In genomic region chr9:13446261-13446660, GRCh38 we compare ENCODE assay signal across 32 cellular contexts.
DNase-seq lines count a peak whose midpoint lies in the region; ATAC-seq, FAIRE-seq and TF ChIP-seq lines count a peak whose summit lies in the region.
"Had no signal": no experiment of that assay in that cellular context is flagged by ENCODE, and none has a peak within 500 bp of the region (broad histone marks: within the 10 kb centered on the region; RNA-seq: fewer than 3 reads in every experiment).

No MANE protein-coding gene starts in this region.

- TF ChIP-seq CTCF in heart left ventricle (IDR thresholded peaks at IDR 0.05), result no peak
- TF ChIP-seq CTCF in endothelial cell of umbilical vein (IDR thresholded peaks at IDR 0.05; ENCODE audit: extremely low read depth in 1 of 2, insufficient read depth in 1 of 2, low read depth in 1 of 2, low read length in 2 of 2), result no peak
- TF ChIP-seq CTCF in mesothelial cell of epicardium (IDR thresholded peaks at IDR 0.05; ENCODE audit: unreplicated experiment), result no peak
- no peak for TF ChIP-seq CTCF in tibial artery (IDR thresholded peaks at IDR 0.05)

- DNase-seq in heart left ventricle (no peak), cardiac septum (ENCODE audit: low spot score) (no peak), endothelial cell of umbilical vein (ENCODE audit: low read depth, low spot score) (peak; percentile 22), mesothelial cell of epicardium (ENCODE audit: low spot score in 2 of 2, unreplicated experiment in 2 of 2) (no peak), tibial artery (no peak), SW 1271 (lab: John Stamatoyannopoulos, UW) (no peak)
- no peak for DNase-seq in activated naive CD8-positive, alpha-beta T cell treated with anti-CD3 and anti-CD28 coated beads for 36 hours
- DNase-seq: activated CD4-positive, alpha-beta T cell treated with anti-CD3 and anti-CD28 coated beads, Interleukin-2, amount 50 U/mL, for 48 hours; activated CD4-positive, CD25-positive, alpha-beta regulatory T cell; activated naive CD4-positive, alpha-beta T cell treated with anti-CD3 and anti-CD28 coated beads for 36 hours; adrenal gland; brain microvascular endothelial cell; CD4-positive, alpha-beta T cell; effector memory CD4-positive, alpha-beta T cell; erythroblast; head of caudate nucleus; kidney; lower lobe of right lung; NCI-H2029 treated with DMSO at 0.1 percent for 48 hours; NCI-H2227 treated with DMSO at 0.1 percent for 48 hours; ovary; retina; RPMI8226; stimulated activated CD4-positive, alpha-beta T cell treated with anti-CD3 and anti-CD28 coated beads, Interleukin-2, amount 100 ng/mL, for 24 hours; stimulated activated CD8-positive, alpha-beta memory T cell treated with anti-CD3 and anti-CD28 coated beads, Interleukin-4, amount 100 ng/mL, for 48 hours; thyroid gland had no signal

- H3K4me3 Mint-ChIP-seq in mesothelial cell of epicardium, result no peak overlapping the region
- no peak overlapping the region for H3K4me3 Mint-ChIP-seq in activated naive CD8-positive, alpha-beta T cell treated with anti-CD3 and anti-CD28 coated beads for 36 hours
- H3K4me3 Mint-ChIP-seq: activated naive CD4-positive, alpha-beta T cell treated with anti-CD3 and anti-CD28 coated beads for 36 hours; CD4-positive, alpha-beta T cell; neural crest cell; stimulated activated naive CD8-positive, alpha-beta T cell treated with anti-CD3 and anti-CD28 coated beads, Interleukin-15, Interleukin-2, amounts not matched to agents 100 ng/mL and 50 ng/mL, for 24 hours; T-helper 1 cell treated with Interleukin-12 subunit alpha and Interleukin-12 subunit beta and Interleukin-4 antibody, amounts not matched to agents 30 μg/mL and 1 μg/mL, for 36 hours had no signal

- intact Hi-C loops in heart left ventricle (cut with DNase I), result loop anchor here (5.0 to 10.0 kb wide), 11 partner anchors 131 to 906 kb away; no protein-coding TSS in a partner anchor
- intact Hi-C loops in cardiac septum (cut with DNase I), result loop anchor here (5.0 to 10.0 kb wide), 6 partner anchors 76 to 589 kb away; no protein-coding TSS in a partner anchor
- intact Hi-C loops in endothelial cell of umbilical vein (cut with micrococcal nuclease), result loop anchor here (2.0 to 5.0 kb wide), 4 partner anchors 76 to 907 kb away; no protein-coding TSS in a partner anchor
- intact Hi-C loops in tibial artery (cut with DNase I; ENCODE audit: low total_unique reads), result loop anchor here (10.0 kb wide), 2 partner anchors 649 to 879 kb away; no protein-coding TSS in a partner anchor

- peak overlapping the region; percentile 63 for H2AFZ ChIP-seq in endothelial cell of umbilical vein (ENCODE audit: low read depth, low read length)

- H3K4me3 ChIP-seq in heart left ventricle, result peak overlapping the region in 9 of 12 donors; percentile 15 to 45 (median 32)
- no peak overlapping the region for H3K4me3 ChIP-seq in endothelial cell of umbilical vein (replicated peaks in 1 of 3; ENCODE audit: insufficient read depth in 1 of 3, low read depth in 1 of 3, low read length in 3 of 3)
- no peak overlapping the region for H3K4me3 ChIP-seq in tibial artery
- H3K4me3 ChIP-seq: adrenal gland, lower lobe of right lung, ovary, thyroid gland had no signal

- H3K4me1 Mint-ChIP-seq in mesothelial cell of epicardium, result peaks cover 37% of the 10 kb centered on the region
- H3K4me1 Mint-ChIP-seq in activated naive CD8-positive, alpha-beta T cell treated with anti-CD3 and anti-CD28 coated beads for 36 hours, result no peaks in the 10 kb centered on the region

- H3K27ac Mint-ChIP-seq in mesothelial cell of epicardium, result peak overlapping the region; percentile 57
- H3K27ac Mint-ChIP-seq in activated naive CD8-positive, alpha-beta T cell treated with anti-CD3 and anti-CD28 coated beads for 36 hours, result no peak overlapping the region
- H3K27ac Mint-ChIP-seq: activated naive CD4-positive, alpha-beta T cell treated with anti-CD3 and anti-CD28 coated beads for 36 hours; CD4-positive, alpha-beta T cell; stimulated activated naive CD8-positive, alpha-beta T cell treated with anti-CD3 and anti-CD28 coated beads, Interleukin-15, Interleukin-2, amounts not matched to agents 100 ng/mL and 50 ng/mL, for 24 hours; T-helper 1 cell treated with Interleukin-12 subunit alpha and Interleukin-12 subunit beta and Interleukin-4 antibody, amounts not matched to agents 30 μg/mL and 1 μg/mL, for 36 hours had no signal

- POLR2A ChIA-PET in endothelial cell of umbilical vein (lab: Charles Lee), result no interaction called here

- 53 to 63% (median 59%) methylated on average over 6 of the region's 6 CpGs for WGBS in heart left ventricle, 4 donors

- dilution Hi-C loops in endothelial cell of umbilical vein (cut with MboI; ENCODE audit: extremely low pct_ligation_motif_present, low sequenced_read_pairs), result no loop called here

- CTCF ChIA-PET in endothelial cell of umbilical vein (lab: Charles Lee), result interaction anchor here (0.5 to 5.1 kb wide), 21 partner anchors 9 to 988 kb away, joined by 3 to 32 read pairs (median 3); no protein-coding TSS in a partner anchor

- no peaks in the 10 kb centered on the region for H3K79me2 ChIP-seq in endothelial cell of umbilical vein (ENCODE audit: control insufficient read depth, insufficient read depth, low read length)

- H3K4me1 ChIP-seq in heart left ventricle (peaks cover 0 to 60% (median 37%) of the 10 kb centered on the region in 12 donors), endothelial cell of umbilical vein (ENCODE audit: control insufficient read depth, extremely low read depth, insufficient read depth, low read length) (peaks cover 14% of the 10 kb centered on the region), tibial artery (peaks cover 0 to 39% (median 13%) of the 10 kb centered on the region in 4 donors)
- H3K4me1 ChIP-seq: adrenal gland, thyroid gland had no signal

- H3K9me3 ChIP-seq in heart left ventricle (no peaks in the 10 kb centered on the region), endothelial cell of umbilical vein (replicated peaks; ENCODE audit: control insufficient read depth, insufficient read depth, low read length) (no peaks in the 10 kb centered on the region), tibial artery (no peaks in the 10 kb centered on the region)
- H3K9me3 ChIP-seq: adrenal gland, lower lobe of right lung, ovary, thyroid gland had no signal

- H3K27me3 ChIP-seq in heart left ventricle (no peaks in the 10 kb centered on the region), endothelial cell of umbilical vein (ENCODE audit: control insufficient read depth in 2 of 2, insufficient read depth in 2 of 2, low read length in 2 of 2) (no peaks in the 10 kb centered on the region), tibial artery (no peaks in the 10 kb centered on the region)
- H3K27me3 ChIP-seq: adrenal gland, brain microvascular endothelial cell, ovary, thyroid gland had no signal

- H3K36me3 ChIP-seq in heart left ventricle (no peaks in the 10 kb centered on the region), endothelial cell of umbilical vein (ENCODE audit: control insufficient read depth in 2 of 2, extremely low read depth in 1 of 2, insufficient read depth in 2 of 2, low read length in 2 of 2) (no peaks in the 10 kb centered on the region), tibial artery (no peaks in the 10 kb centered on the region)
- H3K36me3 ChIP-seq: adrenal gland, brain microvascular endothelial cell, lower lobe of right lung, ovary, thyroid gland had no signal

- FAIRE-seq in endothelial cell of umbilical vein (lab: Jason Lieb, UNC), result no peak

- no peaks in the 10 kb centered on the region for H3K9me1 ChIP-seq in endothelial cell of umbilical vein (replicated peaks; ENCODE audit: control insufficient read depth, extremely low read depth, insufficient read depth, low read length)

- no peaks in the 10 kb centered on the region for H3K36me3 Mint-ChIP-seq in mesothelial cell of epicardium
- H3K36me3 Mint-ChIP-seq in activated naive CD8-positive, alpha-beta T cell treated with anti-CD3 and anti-CD28 coated beads for 36 hours, result no peaks in the 10 kb centered on the region

- no peaks in the 10 kb centered on the region for H4K20me1 ChIP-seq in endothelial cell of umbilical vein (replicated peaks; ENCODE audit: control insufficient read depth, extremely low read depth, insufficient read depth, low read length)

- no peak overlapping the region for H3K4me2 ChIP-seq in endothelial cell of umbilical vein (ENCODE audit: insufficient read depth, low read length)
- H3K4me2 ChIP-seq: KMS-11 had no signal

- peak overlapping the region in 11 of 12 donors; percentile 33 to 72 (median 60) for H3K27ac ChIP-seq in heart left ventricle
- no peak overlapping the region for H3K27ac ChIP-seq in endothelial cell of umbilical vein (ENCODE audit: insufficient read depth, low read depth, low read length)
- peak overlapping the region; percentile 8 to 50 for H3K27ac ChIP-seq in tibial artery
- H3K27ac ChIP-seq: adrenal gland, brain microvascular endothelial cell, KMS-11, lower lobe of right lung, ovary, thyroid gland had no signal

- BruUV-seq in endothelial cell of umbilical vein (replicated peaks; lab: Mats Ljungman, UMichigan), result no TSS peak

- H3K9me3 Mint-ChIP-seq in mesothelial cell of epicardium, result no peaks in the 10 kb centered on the region
- H3K9me3 Mint-ChIP-seq in activated naive CD8-positive, alpha-beta T cell treated with anti-CD3 and anti-CD28 coated beads for 36 hours, result peaks cover 2% of the 10 kb centered on the region
- H3K9me3 Mint-ChIP-seq: activated naive CD4-positive, alpha-beta T cell treated with anti-CD3 and anti-CD28 coated beads for 36 hours; neural crest cell; T-helper 1 cell treated with Interleukin-12 subunit alpha and Interleukin-12 subunit beta and Interleukin-4 antibody, amounts not matched to agents 30 μg/mL and 1 μg/mL, for 36 hours had no signal

- peak in 2 of 4 donors; percentile 30 to 66 for ATAC-seq in heart left ventricle
- ATAC-seq in SK-N-SH treated with all-trans-retinoic acid at 6 μM for 48 hours, result no peak
- ATAC-seq: HCT116, lower lobe of right lung had no signal

- no peak for TF ChIP-seq POLR2A in heart left ventricle (IDR thresholded peaks at IDR 0.05)
- TF ChIP-seq POLR2A in endothelial cell of umbilical vein (IDR thresholded peaks at IDR 0.05; ENCODE audit: low read depth, low read length), result no peak

- H3K9ac ChIP-seq in endothelial cell of umbilical vein (replicated peaks; ENCODE audit: extremely low read depth, insufficient read depth, low read length), result no peak overlapping the region
- H3K9ac ChIP-seq: KMS-11 had no signal

- H3K27me3 Mint-ChIP-seq in mesothelial cell of epicardium (ENCODE audit: low read depth), result no peaks in the 10 kb centered on the region
- no peaks in the 10 kb centered on the region for H3K27me3 Mint-ChIP-seq in activated naive CD8-positive, alpha-beta T cell treated with anti-CD3 and anti-CD28 coated beads for 36 hours
- H3K27me3 Mint-ChIP-seq: CD4-positive, alpha-beta T cell; stimulated activated naive CD8-positive, alpha-beta T cell treated with anti-CD3 and anti-CD28 coated beads, Interleukin-15, Interleukin-2, amounts not matched to agents 100 ng/mL and 50 ng/mL, for 24 hours had no signal

TF ChIP-seq in endothelial cell of umbilical vein, 7 proteins besides CTCF, POLR2A, EP300 and RAD21 (continues in another document):
- no peak for TF ChIP-seq MYC (IDR thresholded peaks at IDR 0.05; ENCODE audit: low read depth, low read length)
- no peak for TF ChIP-seq EZH2 (IDR thresholded peaks at IDR 0.05; ENCODE audit: borderline replicate concordance, low read depth, low read length, severe bottlenecking)

TF ChIP-seq in SK-N-SH treated with all-trans-retinoic acid at 6 μM for 48 hours, 23 proteins besides CTCF, POLR2A, EP300 and RAD21 (continues in another document):
- TF ChIP-seq ZC3H10 (CRISPR knock-in tag; IDR thresholded peaks at IDR 0.05), result no peak

Comparison
In these comparisons a context has a peak if more than half of its experiments do, and no peak if none do; other contexts are left out.
1. H3K4me3 ChIP-seq: peak in heart left ventricle (9 of 12); none in endothelial cell of umbilical vein (0 of 3) and tibial artery (0 of 2).